In the genomic region with DNA sequence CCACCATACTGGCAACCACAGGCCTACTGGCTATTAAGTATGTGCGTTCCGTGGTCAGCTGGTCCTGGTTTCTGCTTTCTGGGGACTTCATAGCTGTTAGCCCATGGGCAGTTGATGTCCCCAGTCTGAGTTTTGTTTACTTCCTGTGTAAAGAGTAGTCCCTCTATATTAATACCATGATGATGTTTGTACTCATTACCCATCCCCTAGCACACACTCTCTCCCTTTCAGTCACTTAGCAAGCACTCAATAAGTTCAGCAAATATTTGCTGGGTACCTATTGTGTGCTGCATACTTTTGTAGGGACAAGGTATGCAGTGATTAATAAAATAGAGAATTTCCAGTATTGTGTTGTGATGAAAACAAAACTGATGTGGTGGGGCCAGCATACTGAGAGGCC, we compare ENCODE assay signal across 19 cellular contexts. TPM values are rescaled to one million over a fixed set of nuclear protein-coding genes. Genes with fewer than 3 reads are reported as not detected.
"Had no signal": no experiment of that assay in that cellular context is flagged by ENCODE, and none has a peak within 500 bp of the region (broad histone marks: within the 10 kb centered on the region; RNA-seq: fewer than 3 reads in every experiment).

No MANE protein-coding gene starts in this region.

- H3K27me3 Mint-ChIP-seq: activated B cell treated with CpG ODN at 0.5 μM for 24 hours had no signal

- H3K9me3 Mint-ChIP-seq: immature natural killer cell, neural progenitor cell had no signal

- H3K27ac ChIP-seq: gastrocnemius medialis, heart left ventricle, neural progenitor cell, ovary, tibial nerve had no signal

- H3K4me1 ChIP-seq: gastrocnemius medialis, heart left ventricle, neural progenitor cell, tibial nerve had no signal

- H3K4me2 ChIP-seq: neural progenitor cell had no signal

- H3K4me1 Mint-ChIP-seq: mesothelial cell of epicardium, neural progenitor cell had no signal

- H3K27ac Mint-ChIP-seq: activated B cell treated with CpG ODN at 0.5 μM for 24 hours; activated naive CD4-positive, alpha-beta T cell treated with anti-CD3 and anti-CD28 coated beads for 36 hours; activated T-helper 2 cell treated with anti-CD3 and anti-CD28 coated beads, Interferon-gamma antibody, Interleukin-2, Interleukin-4, amounts not matched to agents 10 μg/mL and 5 μg/mL and 100 μg/mL, durations not matched to agents 14 hours and 24 hours and 36 hours; mesothelial cell of epicardium; neural progenitor cell; T-helper 1 cell treated with Interleukin-12 subunit alpha and Interleukin-12 subunit beta and Interleukin-4 antibody, amounts not matched to agents 30 μg/mL and 1 μg/mL, for 36 hours had no signal

- H2AFZ ChIP-seq: neural progenitor cell had no signal

- H3K27me3 ChIP-seq: gastrocnemius medialis, heart left ventricle, neural progenitor cell, ovary, tibial nerve had no signal

- ATAC-seq: gastrocnemius medialis, heart left ventricle, sciatic nerve had no signal

- DNase-seq: activated B cell treated with CpG ODN at 0.5 μM for 24 hours; activated CD4-positive, alpha-beta T cell treated with anti-CD3 and anti-CD28 coated beads for 48 hours; activated naive CD4-positive, alpha-beta T cell treated with anti-CD3 and anti-CD28 coated beads for 36 hours; gastrocnemius medialis; heart left ventricle; immature natural killer cell; ovary; stimulated activated CD4-positive, alpha-beta T cell treated with anti-CD3 and anti-CD28 coated beads, Interleukin-1b, Interleukin-23, amount 100 ng/mL, for 48 hours had no signal

- H3K9me3 ChIP-seq: gastrocnemius medialis, ovary, tibial nerve had no signal

- H3K4me3 ChIP-seq: gastrocnemius medialis, heart left ventricle, lung, neural progenitor cell, ovary, tibial nerve had no signal

- H3K4me3 Mint-ChIP-seq: activated B cell treated with CpG ODN at 0.5 μM for 24 hours; activated naive CD4-positive, alpha-beta T cell treated with anti-CD3 and anti-CD28 coated beads for 36 hours; immature natural killer cell; mesothelial cell of epicardium; neural progenitor cell; T-helper 1 cell treated with Interleukin-12 subunit alpha and Interleukin-12 subunit beta and Interleukin-4 antibody, amounts not matched to agents 30 μg/mL and 1 μg/mL, for 36 hours had no signal

- H3K36me3 ChIP-seq: neural progenitor cell, ovary had no signal

RNA-seq across cellular contexts. Expression of gene MIA, which starts 6.4 kb away (rescaled TPM):
- total RNA-seq: activated CD8-positive, alpha-beta memory T cell treated with anti-CD3 and anti-CD28 coated beads for 36 hours; activated naive CD4-positive, alpha-beta T cell treated with anti-CD3 and anti-CD28 coated beads for 36 hours; activated T-helper 2 cell treated with anti-CD3 and anti-CD28 coated beads, Interferon-gamma antibody, Interleukin-2, Interleukin-4, amounts not matched to agents 10 μg/mL and 5 μg/mL and 100 μg/mL, durations not matched to agents 14 hours and 24 hours and 36 hours; dermis microvascular lymphatic vessel endothelial cell; epithelial cell of proximal tubule; gastrocnemius medialis; subcutaneous adipose tissue had no signal
- polyA plus RNA-seq: immature natural killer cell had no signal
